In the genomic region with DNA sequence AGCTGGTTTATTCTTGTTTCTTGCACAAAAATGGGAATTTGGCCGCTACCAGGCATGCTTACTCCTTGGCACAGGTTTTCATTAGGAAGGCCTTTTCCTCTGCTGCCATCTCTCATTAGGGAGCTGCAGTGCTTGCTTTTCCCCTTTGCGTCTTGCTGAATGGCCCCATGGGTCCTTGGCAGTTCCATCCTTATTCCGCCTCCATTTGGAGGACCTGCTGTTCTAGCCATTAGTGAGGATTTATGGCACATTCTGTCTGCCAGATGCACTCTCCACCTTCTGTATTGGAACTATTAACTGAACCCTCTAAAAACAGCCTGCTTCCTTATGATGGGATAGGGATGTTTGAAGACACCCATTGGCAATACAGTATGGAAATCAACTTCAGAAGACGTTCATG, we compare ENCODE assay signal across 16 cellular contexts.
"Had no signal": no experiment of that assay in that cellular context is flagged by ENCODE, and none has a peak within 500 bp of the region (broad histone marks: within the 10 kb centered on the region; RNA-seq: fewer than 3 reads in every experiment).

No MANE protein-coding gene starts in this region.

- H3K27me3 ChIP-seq: body of pancreas, foreskin keratinocyte, heart left ventricle, neural progenitor cell, thyroid gland, uterus had no signal

- H3K4me1 ChIP-seq: foreskin keratinocyte, lower lobe of right lung, neural progenitor cell had no signal

- H3K9ac ChIP-seq: neural progenitor cell had no signal

- H3K9me3 ChIP-seq: body of pancreas, heart left ventricle, lower lobe of right lung, thyroid gland, uterus had no signal

- ATAC-seq: activated T-cell treated with anti-CD3 and anti-CD28 coated beads, Interleukin-2, amount 50 U/mL, for 72 hours; body of pancreas; foreskin keratinocyte; heart left ventricle; lower lobe of right lung; sciatic nerve had no signal

- H3K27ac ChIP-seq: body of pancreas, foreskin keratinocyte, lower lobe of right lung, neural progenitor cell, thyroid gland had no signal

- H3K4me3 ChIP-seq: body of pancreas, heart left ventricle, lower lobe of right lung, neural progenitor cell, thyroid gland, uterus had no signal

- DNase-seq: activated CD4-positive, alpha-beta T cell treated with anti-CD3 and anti-CD28 coated beads, Interleukin-2, amount 10 ng/mL, durations not matched to agents 7 days and 5 days; activated CD8-positive, alpha-beta memory T cell treated with anti-CD3 and anti-CD28 coated beads, Interleukin-2, amount 50 U/mL, for 48 hours; activated gamma-delta T cell; activated T-cell treated with anti-CD3 and anti-CD28 coated beads, Interleukin-2, amount 50 U/mL, for 72 hours; amniotic stem cell; body of pancreas; central memory CD4-positive, alpha-beta T cell; effector CD8-positive, alpha-beta T cell; foreskin keratinocyte; heart left ventricle; lower lobe of right lung; stimulated activated CD4-positive, alpha-beta T cell treated with anti-CD3 and anti-CD28 coated beads, Interleukin-1b, Interleukin-23, amount 100 ng/mL, for 48 hours; thyroid gland; uterus had no signal

- H3K36me3 ChIP-seq: lower lobe of right lung, neural progenitor cell, thyroid gland, uterus had no signal

- H3K4me2 ChIP-seq: neural progenitor cell had no signal

- H2AFZ ChIP-seq: neural progenitor cell had no signal
